In genomic region chr2:45320956-45321355, GRCh38 we compare ENCODE assay signal across 24 cellular contexts.
DNase-seq lines count a peak whose midpoint lies in the region; ATAC-seq and TF ChIP-seq lines count a peak whose summit lies in the region.
"Had no signal": no experiment of that assay in that cellular context is flagged by ENCODE, and none has a peak within 500 bp of the region (broad histone marks: within the 10 kb centered on the region; RNA-seq: fewer than 3 reads in every experiment).

No MANE protein-coding gene starts in this region.

- H3K4me1 ChIP-seq in PC-3 (ENCODE audit: insufficient read depth, low read length) = no peaks in the 10 kb centered on the region
- H3K4me1 ChIP-seq in RWPE2 (ENCODE audit: insufficient read depth, poor library complexity, severe bottlenecking) = peaks cover 6% of the 10 kb centered on the region
- H3K4me1 ChIP-seq in endodermal cell (ENCODE audit: control insufficient read depth, insufficient read depth, low read length) = no peaks in the 10 kb centered on the region
- H3K4me1 ChIP-seq in mesendoderm (ENCODE audit: control insufficient read depth, low read depth, low read length) = peaks cover 3% of the 10 kb centered on the region
- H3K4me1 ChIP-seq: BE2C, BLaER1 had no signal

- H3K27me3 ChIP-seq in PC-3 (ENCODE audit: low read length) = no peaks in the 10 kb centered on the region
- H3K27me3 ChIP-seq in RWPE2 (ENCODE audit: insufficient read depth, poor library complexity, severe bottlenecking) = no peaks in the 10 kb centered on the region
- no peaks in the 10 kb centered on the region for H3K27me3 ChIP-seq in endodermal cell (ENCODE audit: control insufficient read depth, insufficient read depth, low read length, poor library complexity, severe bottlenecking)
- H3K27me3 ChIP-seq in mesendoderm (ENCODE audit: insufficient read depth, low read length, poor library complexity) = no peaks in the 10 kb centered on the region
- H3K27me3 ChIP-seq: BE2C, BLaER1 had no signal

- no peak overlapping the region for H3K27ac Mint-ChIP-seq in endodermal cell
- no peak overlapping the region for H3K27ac Mint-ChIP-seq in activated T-cell treated with anti-CD3 and anti-CD28 coated beads, Interleukin-2, amount 50 U/mL, for 72 hours
- H3K27ac Mint-ChIP-seq: CD14-positive monocyte; CD4-positive, alpha-beta memory T cell; CD4-positive, CD25-positive, alpha-beta regulatory T cell; CD8-positive, alpha-beta memory T cell had no signal

- no peak overlapping the region for H2AK5ac ChIP-seq in mesendoderm (ENCODE audit: low read length)

- no peak overlapping the region for H2BK120ac ChIP-seq in mesendoderm (ENCODE audit: low read depth, low read length)

- no peak overlapping the region for H2BK5ac ChIP-seq in mesendoderm (ENCODE audit: low read length)

- no peaks in the 10 kb centered on the region for H3K9me2 ChIP-seq in PC-3 (replicated peaks; ENCODE audit: low read length)

- TF ChIP-seq CTCF in PC-3 (conservative IDR thresholded peaks at IDR 0.05; ENCODE audit: low read depth, low read length) (no peak), RWPE2 (IDR thresholded peaks at IDR 0.05; ENCODE audit: poor library complexity, severe bottlenecking) (peak; percentile 11), endodermal cell (conservative IDR thresholded peaks at IDR 0.05) (peak; percentile 28)

- DNase-seq in PC-3 (peak; percentile 32), RWPE2 (ENCODE audit: low spot score) (no peak), endodermal cell (no peak), mesendoderm (no peak)
- no peak for DNase-seq in activated T-cell treated with anti-CD3 and anti-CD28 coated beads, Interleukin-2, amount 50 U/mL, for 72 hours
- DNase-seq: 8988T; ACHN; BE2C; C1 segment of cervical spinal cord; CD4-positive, alpha-beta memory T cell; CD4-positive, CD25-positive, alpha-beta regulatory T cell; CD8-positive, alpha-beta memory T cell; COR-L47; DMS 273 treated with DMSO at 0.1 percent for 48 hours; DMS153; DMS53; DMS79; DND-41; EL; GDM1 had no signal

- H3F3A ChIP-seq in PC-3 (ENCODE audit: low read length, unreplicated experiment) = no peaks in the 10 kb centered on the region

- H3K27ac ChIP-seq in PC-3 (ENCODE audit: low read length) (no peak overlapping the region), RWPE2 (ENCODE audit: poor library complexity, severe bottlenecking) (no peak overlapping the region), endodermal cell (ENCODE audit: low read depth, low read length) (no peak overlapping the region), mesendoderm (ENCODE audit: low read depth, low read length) (no peak overlapping the region)
- H3K27ac ChIP-seq: BLaER1 had no signal

- POLR2A ChIA-PET in PC-3 (lab: Charles Lee; ENCODE audit: unreplicated experiment) = no interaction called here

- peaks cover 5% of the 10 kb centered on the region for H3K36me3 Mint-ChIP-seq in endodermal cell (ENCODE audit: low read depth)
- H3K36me3 Mint-ChIP-seq in activated T-cell treated with anti-CD3 and anti-CD28 coated beads, Interleukin-2, amount 50 U/mL, for 72 hours (ENCODE audit: insufficient read depth in 2 of 2) = no peaks in the 10 kb centered on the region
- H3K36me3 Mint-ChIP-seq: CD14-positive monocyte; CD4-positive, alpha-beta memory T cell; CD4-positive, CD25-positive, alpha-beta regulatory T cell; CD8-positive, alpha-beta memory T cell had no signal

- H3K18ac ChIP-seq in mesendoderm (ENCODE audit: low read length) = no peak overlapping the region

- H3K23ac ChIP-seq in mesendoderm (ENCODE audit: low read length) = no peak overlapping the region

- no peak overlapping the region for H2BK15ac ChIP-seq in mesendoderm (replicated peaks; ENCODE audit: low read depth)

- H3K27me3 Mint-ChIP-seq in endodermal cell (ENCODE audit: insufficient read depth) = peaks cover 2% of the 10 kb centered on the region
- peaks cover 6% of the 10 kb centered on the region for H3K27me3 Mint-ChIP-seq in activated T-cell treated with anti-CD3 and anti-CD28 coated beads, Interleukin-2, amount 50 U/mL, for 72 hours (ENCODE audit: low read depth)

- 80 to 100% methylated on average over 2 of the region's 2 CpGs for WGBS in endodermal cell (ENCODE audit: insufficient coverage in 1 of 2, insufficient read length in 1 of 2), 2 experiments
- no CpG with 5 or more reads among the region's 2 CpGs for WGBS in mesendoderm (ENCODE audit: extremely low coverage, insufficient coverage, low lambda C conversion rate)

- CTCF ChIA-PET in PC-3 (lab: Charles Lee) = no interaction called here

- H3K4me2 ChIP-seq in PC-3 (ENCODE audit: low read length) = no peak overlapping the region
- no peak overlapping the region for H3K4me2 ChIP-seq in mesendoderm (ENCODE audit: low read length)
- H3K4me2 ChIP-seq: BLaER1 had no signal

- no peak overlapping the region for H3K4me3 ChIP-seq in PC-3 (ENCODE audit: low read length)
- no peak overlapping the region for H3K4me3 ChIP-seq in RWPE2 (ENCODE audit: severe bottlenecking)
- no peak overlapping the region for H3K4me3 ChIP-seq in endodermal cell (ENCODE audit: low read length)
- H3K4me3 ChIP-seq in mesendoderm (ENCODE audit: low read length) = no peak overlapping the region
- H3K4me3 ChIP-seq: BLaER1, GM12878 had no signal

- peaks cover 10% of the 10 kb centered on the region for H3K9me3 Mint-ChIP-seq in endodermal cell
- no peaks in the 10 kb centered on the region for H3K9me3 Mint-ChIP-seq in activated T-cell treated with anti-CD3 and anti-CD28 coated beads, Interleukin-2, amount 50 U/mL, for 72 hours

- BruUV-seq in PC-3 (replicated peaks; lab: Mats Ljungman, UMichigan) = no TSS peak

- H3K9ac ChIP-seq in PC-3 (ENCODE audit: low read length) = no peak overlapping the region
- H3K9ac ChIP-seq in endodermal cell (ENCODE audit: extremely low read depth, low read length, poor library complexity, severe bottlenecking) = no peak overlapping the region
- H3K9ac ChIP-seq in mesendoderm (ENCODE audit: low read length) = no peak overlapping the region
- H3K9ac ChIP-seq: BLaER1 had no signal

- no peak overlapping the region for H4K8ac ChIP-seq in mesendoderm (ENCODE audit: low read depth, low read length)

- H3K9me3 ChIP-seq in PC-3 (ENCODE audit: low read length) (no peaks in the 10 kb centered on the region), RWPE2 (ENCODE audit: severe bottlenecking) (no peaks in the 10 kb centered on the region), endodermal cell (ENCODE audit: control insufficient read depth, low read length) (peaks cover 14% of the 10 kb centered on the region)
- H3K9me3 ChIP-seq: BE2C had no signal

- intact Hi-C loops in PC-3 (cut with micrococcal nuclease) = no loop called here

- no peaks in the 10 kb centered on the region for H3K36me3 ChIP-seq in PC-3 (ENCODE audit: low read depth, low read length)
- no peaks in the 10 kb centered on the region for H3K36me3 ChIP-seq in RWPE2 (ENCODE audit: low read depth)
- no peaks in the 10 kb centered on the region for H3K36me3 ChIP-seq in endodermal cell (ENCODE audit: control insufficient read depth, insufficient read depth, low read length)
- H3K36me3 ChIP-seq in mesendoderm (ENCODE audit: control insufficient read depth, insufficient read depth, low read length) = no peaks in the 10 kb centered on the region
- H3K36me3 ChIP-seq: BE2C, BLaER1 had no signal

- H3K56ac ChIP-seq in mesendoderm (ENCODE audit: low read length) = no peak overlapping the region

- no peak for ATAC-seq in PC-3
- ATAC-seq in RWPE2 (ENCODE audit: low read depth) = peak; percentile 45; the same call in 1 of the 3 replicates
- ATAC-seq in GM18868 (IDR thresholded peaks at IDR 0.05; ENCODE audit: unreplicated experiment) = no peak
- ATAC-seq in activated T-cell treated with anti-CD3 and anti-CD28 coated beads, Interleukin-2, amount 50 U/mL, for 72 hours (replicated peaks in 1 of 2) = no peak
- ATAC-seq: GM12878 had no signal

- no peak overlapping the region for H2AFZ ChIP-seq in PC-3 (ENCODE audit: low read length)

- H4K20me1 ChIP-seq in PC-3 (ENCODE audit: low read length) = no peaks in the 10 kb centered on the region
- H4K20me1 ChIP-seq: BLaER1 had no signal

- H4K5ac ChIP-seq in mesendoderm (ENCODE audit: low read length) = no peak overlapping the region

- no peak overlapping the region for H3K4me3 Mint-ChIP-seq in endodermal cell
- H3K4me3 Mint-ChIP-seq in activated T-cell treated with anti-CD3 and anti-CD28 coated beads, Interleukin-2, amount 50 U/mL, for 72 hours = no peak overlapping the region
- H3K4me3 Mint-ChIP-seq: CD14-positive monocyte; CD4-positive, alpha-beta memory T cell; CD4-positive, CD25-positive, alpha-beta regulatory T cell; CD8-positive, alpha-beta memory T cell had no signal

- H3K79me2 ChIP-seq in PC-3 (ENCODE audit: low read length) (no peaks in the 10 kb centered on the region), mesendoderm (ENCODE audit: control insufficient read depth, insufficient read depth, low read length) (no peaks in the 10 kb centered on the region)

- no peak overlapping the region for H3K4ac ChIP-seq in mesendoderm (ENCODE audit: low read depth, low read length)

- no peaks in the 10 kb centered on the region for H3K79me1 ChIP-seq in mesendoderm (ENCODE audit: low read length)

- no peaks in the 10 kb centered on the region for H3K4me1 Mint-ChIP-seq in endodermal cell
- H3K4me1 Mint-ChIP-seq in activated T-cell treated with anti-CD3 and anti-CD28 coated beads, Interleukin-2, amount 50 U/mL, for 72 hours (ENCODE audit: low read depth) = no peaks in the 10 kb centered on the region
- H3K4me1 Mint-ChIP-seq: CD14-positive monocyte; CD4-positive, alpha-beta memory T cell; CD4-positive, CD25-positive, alpha-beta regulatory T cell; CD8-positive, alpha-beta memory T cell had no signal
